ENCODE assay signal across 28 cellular contexts in the genomic region with DNA sequence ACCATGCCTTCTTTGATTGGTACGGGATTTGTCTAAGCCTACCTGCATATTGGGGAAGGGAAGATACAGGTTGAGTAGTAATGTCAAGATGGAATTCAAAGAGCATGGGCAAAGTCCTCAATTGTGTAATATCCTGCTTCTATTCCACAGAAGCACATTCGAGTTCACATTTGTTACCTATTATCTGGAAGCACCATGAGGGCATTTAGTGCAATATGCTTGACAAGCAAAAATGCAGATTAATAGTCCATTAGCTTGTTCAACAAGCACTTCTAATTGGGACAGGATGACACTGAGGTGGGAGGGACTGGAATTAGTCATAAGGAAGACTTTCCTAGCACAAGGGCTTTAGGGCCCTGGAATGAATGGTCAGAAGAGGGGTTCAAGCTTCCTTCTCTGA. TPM values are rescaled to one million over a fixed set of nuclear protein-coding genes. Genes with fewer than 3 reads are reported as not detected.
"Had no signal": no experiment of that assay in that cellular context is flagged by ENCODE, and none has a peak within 500 bp of the region (broad histone marks: within the 10 kb centered on the region; RNA-seq: fewer than 3 reads in every experiment).

No MANE protein-coding gene starts in this region.

- H3K4me1 Mint-ChIP-seq: activated CD4-positive, alpha-beta memory T cell treated with anti-CD3 and anti-CD28 coated beads, Interleukin-2, amount 10 ng/mL, durations not matched to agents 7 days and 5 days; activated CD4-positive, alpha-beta T cell treated with anti-CD3 and anti-CD28 coated beads, Interleukin-2, amount 10 ng/mL, durations not matched to agents 7 days and 5 days; activated naive CD8-positive, alpha-beta T cell treated with anti-CD3 and anti-CD28 coated beads for 36 hours; brain; neural crest cell; T-helper 17 cell had no signal

- H3K36me3 Mint-ChIP-seq: activated naive CD8-positive, alpha-beta T cell treated with anti-CD3 and anti-CD28 coated beads for 36 hours; brain; mesothelial cell of epicardium; naive thymus-derived CD8-positive, alpha-beta T cell had no signal

- H3K4me3 Mint-ChIP-seq: activated CD4-positive, alpha-beta memory T cell treated with anti-CD3 and anti-CD28 coated beads, Interleukin-2, amount 10 ng/mL, durations not matched to agents 7 days and 5 days; activated CD4-positive, alpha-beta T cell treated with anti-CD3 and anti-CD28 coated beads, Interleukin-2, amount 10 ng/mL, durations not matched to agents 7 days and 5 days; activated naive CD8-positive, alpha-beta T cell treated with anti-CD3 and anti-CD28 coated beads for 36 hours; brain; mesothelial cell of epicardium; naive thymus-derived CD8-positive, alpha-beta T cell; neural crest cell; T-helper 17 cell had no signal

- H3K27me3 ChIP-seq: adrenal gland, ascending aorta, pancreas, suprapubic skin, tibial artery had no signal

- H3K27ac Mint-ChIP-seq: activated CD4-positive, alpha-beta memory T cell treated with anti-CD3 and anti-CD28 coated beads, Interleukin-2, amount 10 ng/mL, durations not matched to agents 7 days and 5 days; activated CD4-positive, alpha-beta T cell treated with anti-CD3 and anti-CD28 coated beads, Interleukin-2, amount 10 ng/mL, durations not matched to agents 7 days and 5 days; activated naive CD8-positive, alpha-beta T cell treated with anti-CD3 and anti-CD28 coated beads for 36 hours; brain; mesothelial cell of epicardium; naive thymus-derived CD8-positive, alpha-beta T cell; T-helper 17 cell had no signal

- H3K4me3 ChIP-seq: adrenal gland, ascending aorta, coronary artery, dorsolateral prefrontal cortex, heart right ventricle, pancreas, prostate gland, spleen, suprapubic skin, tibial artery had no signal

- DNase-seq: activated CD4-positive, alpha-beta memory T cell treated with anti-CD3 and anti-CD28 coated beads, Interleukin-2, amount 10 ng/mL, durations not matched to agents 7 days and 5 days; activated CD4-positive, alpha-beta T cell treated with anti-CD3 and anti-CD28 coated beads for 1 hour; activated CD4-positive, alpha-beta T cell treated with anti-CD3 and anti-CD28 coated beads, Interleukin-2, amount 10 ng/mL, durations not matched to agents 7 days and 5 days; activated naive CD4-positive, alpha-beta T cell; activated naive CD8-positive, alpha-beta T cell treated with anti-CD3 and anti-CD28 coated beads for 36 hours; activated T-cell treated with anti-CD3 and anti-CD28 coated beads, Interleukin-2, amount 50 U/mL, for 48 hours; adrenal gland; dorsolateral prefrontal cortex; effector memory CD4-positive, alpha-beta T cell; foreskin melanocyte; heart right ventricle; left ventricle myocardium superior; naive thymus-derived CD8-positive, alpha-beta T cell; nucleus accumbens; pancreas; spleen; stimulated activated naive CD4-positive, alpha-beta T cell; SW 1271; T-helper 17 cell; T1000; tibial artery had no signal

- ATAC-seq: heart right ventricle; left ventricle myocardium superior; naive thymus-derived CD8-positive, alpha-beta T cell; pancreas; T-helper 17 cell had no signal

- H3K4me1 ChIP-seq: adrenal gland, ascending aorta, heart right ventricle, prostate gland, spleen, tibial artery had no signal

- H3K9me3 ChIP-seq: adrenal gland, ascending aorta, heart right ventricle, pancreas, prostate gland, suprapubic skin, tibial artery had no signal

- H3K9me3 Mint-ChIP-seq: activated CD4-positive, alpha-beta memory T cell treated with anti-CD3 and anti-CD28 coated beads, Interleukin-2, amount 10 ng/mL, durations not matched to agents 7 days and 5 days; activated CD4-positive, alpha-beta T cell treated with anti-CD3 and anti-CD28 coated beads, Interleukin-2, amount 10 ng/mL, durations not matched to agents 7 days and 5 days; activated naive CD8-positive, alpha-beta T cell treated with anti-CD3 and anti-CD28 coated beads for 36 hours had no signal

- H3K27ac ChIP-seq: adrenal gland, ascending aorta, coronary artery, dorsolateral prefrontal cortex, heart right ventricle, pancreas, prostate gland, spleen, suprapubic skin, tibial artery had no signal

- H3K36me3 ChIP-seq: adrenal gland, ascending aorta, heart right ventricle, pancreas, prostate gland, spleen, suprapubic skin, tibial artery had no signal

RNA-seq across cellular contexts. Expression of a gene that starts 40.5 kb away (rescaled TPM):
- total RNA-seq: activated CD4-positive, alpha-beta memory T cell treated with anti-CD3 and anti-CD28 coated beads, Interleukin-2, amount 10 ng/mL, durations not matched to agents 7 days and 5 days; naive thymus-derived CD8-positive, alpha-beta T cell had no signal
